Comparison of ENCODE assay signal across 10 cellular contexts in the genomic region with DNA sequence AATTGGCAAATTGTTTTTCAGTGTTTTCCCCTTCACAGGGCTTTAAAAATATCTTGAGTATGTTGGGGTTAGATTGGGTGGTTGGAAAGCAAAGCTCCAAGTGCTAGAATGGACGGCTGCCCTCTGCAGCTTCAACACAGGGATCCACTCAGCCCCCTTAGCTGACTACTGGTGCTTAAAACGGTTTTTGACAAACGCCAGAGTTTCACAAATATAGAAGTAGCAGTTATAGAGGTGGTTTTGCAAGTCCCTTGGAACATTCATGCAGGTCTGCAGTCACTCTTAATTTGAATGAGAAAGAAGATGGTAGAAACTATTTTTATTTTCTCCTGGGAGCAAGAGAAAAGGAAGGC.
DNase-seq lines count a peak whose midpoint lies in the region; ATAC-seq, FAIRE-seq and TF ChIP-seq lines count a peak whose summit lies in the region.
"Had no signal": no experiment of that assay in that cellular context is flagged by ENCODE, and none has a peak within 500 bp of the region (broad histone marks: within the 10 kb centered on the region; RNA-seq: fewer than 3 reads in every experiment).

No MANE protein-coding gene starts in this region.

- no peaks in the 10 kb centered on the region; a peak in 1 of 5 replicates for H3K27me3 ChIP-seq in K562 (ENCODE audit: control insufficient read depth in 2 of 2, insufficient read depth in 2 of 2, low read length in 2 of 2)
- no peaks in the 10 kb centered on the region for H3K27me3 ChIP-seq in stomach

- no peak for TF ChIP-seq CTCF in HFFc6 (IDR thresholded peaks at IDR 0.05)
- no peak for TF ChIP-seq CTCF in K562 (IDR thresholded peaks at IDR 0.05 in 2 of 3, conservative IDR thresholded peaks at IDR 0.05 in 1 of 3; ENCODE audit: insufficient read depth in 2 of 3, low read depth in 1 of 3, low read length in 3 of 3)
- no peak for TF ChIP-seq CTCF in mesothelial cell of epicardium (IDR thresholded peaks at IDR 0.05; ENCODE audit: unreplicated experiment)
- TF ChIP-seq CTCF in stomach (IDR thresholded peaks at IDR 0.05) = no peak

- H3K4me1 Mint-ChIP-seq in HFFc6 (ENCODE audit: low read depth) = peaks cover 86% of the 10 kb centered on the region
- peaks cover 59% of the 10 kb centered on the region for H3K4me1 Mint-ChIP-seq in mesothelial cell of epicardium

- BruUV-seq in K562 (replicated peaks; lab: Mats Ljungman, UMichigan) = no TSS peak

- no peaks in the 10 kb centered on the region for H4K20me1 ChIP-seq in K562 (replicated peaks; ENCODE audit: control insufficient read depth, insufficient read depth, low read length)

- no peak for TF ChIP-seq RAD21 in K562 (CRISPR knock-in tag; conservative IDR thresholded peaks at IDR 0.05 in 1 of 2, IDR thresholded peaks at IDR 0.05 in 1 of 2)

- no peak for FAIRE-seq in K562 (lab: Jason Lieb, UNC)
- FAIRE-seq: D721Med had no signal

- DNase-seq in ACHN (peak; percentile 23), HFFc6 (no peak), K562 (ENCODE audit: extremely low read depth in 1 of 4, low spot score in 3 of 4) (no peak), mesothelial cell of epicardium (ENCODE audit: low spot score in 2 of 2, unreplicated experiment in 2 of 2) (no peak), stomach (no peak), OCI-M1 (lab: John Stamatoyannopoulos, UW) (no peak), left colon (no peak)
- DNase-seq: activated naive CD8-positive, alpha-beta T cell treated with anti-CD3 and anti-CD28 coated beads, Interleukin-2, amount 10 ng/mL, durations not matched to agents 7 days and 5 days had no signal

- TF ChIP-seq EP300 in K562 (IDR thresholded peaks at IDR 0.05; ENCODE audit: low read length) (no peak), stomach (IDR thresholded peaks at IDR 0.05) (no peak)

- H3K4me3 Mint-ChIP-seq in HFFc6 = peak overlapping the region; percentile 91
- peak overlapping the region; percentile 59 for H3K4me3 Mint-ChIP-seq in mesothelial cell of epicardium
- H3K4me3 Mint-ChIP-seq: activated naive CD8-positive, alpha-beta T cell treated with anti-CD3 and anti-CD28 coated beads, Interleukin-2, amount 10 ng/mL, durations not matched to agents 7 days and 5 days had no signal

- POLR2A ChIA-PET in K562 (lab: Yijun Ruan, JAX) = interaction anchor here (0.8 to 2.1 kb wide), 4 partner anchors 10 to 83 kb away, joined by 3 to 12 read pairs (median 4); no protein-coding TSS in a partner anchor

- no peak overlapping the region for H2AFZ ChIP-seq in K562 (ENCODE audit: low read depth, low read length)

- ATAC-seq in K562 (peak; percentile 60), left colon (no peak), GM21423 (IDR thresholded peaks at IDR 0.05; ENCODE audit: unreplicated experiment) (no peak)

- no peak overlapping the region for H3K9ac ChIP-seq in K562 (ENCODE audit: insufficient read depth in 1 of 2, low read depth in 2 of 2, low read length in 2 of 2)

- no peaks in the 10 kb centered on the region for H3K36me3 ChIP-seq in K562 (ENCODE audit: control insufficient read depth, insufficient read depth, low read length)
- H3K36me3 ChIP-seq in stomach = no peaks in the 10 kb centered on the region

- intact Hi-C loops in K562 (cut with micrococcal nuclease) (no loop called here), stomach (cut with DNase I; ENCODE audit: low total_unique reads) (no loop called here), left colon (cut with DNase I, micrococcal nuclease) (no loop called here)

- H3K9me1 ChIP-seq in K562 (ENCODE audit: control insufficient read depth, insufficient read depth, low read length) = no peaks in the 10 kb centered on the region

- TF ChIP-seq POLR2A in K562 (conservative IDR thresholded peaks at IDR 0.05) (no peak), stomach (IDR thresholded peaks at IDR 0.05) (no peak)

- in situ Hi-C loops in ACHN (cut with HindIII; ENCODE audit: low pct_ligation_motif_present, low pct_unique_long_range_greater_than_20kb, low sequenced_read_pairs) = no loop called here
- in situ Hi-C loops in K562 (cut with MboI) = no loop called here

- H3K27me3 Mint-ChIP-seq in HFFc6 (ENCODE audit: insufficient read depth) (no peaks in the 10 kb centered on the region), mesothelial cell of epicardium (ENCODE audit: low read depth) (no peaks in the 10 kb centered on the region)
- H3K27me3 Mint-ChIP-seq: activated naive CD8-positive, alpha-beta T cell treated with anti-CD3 and anti-CD28 coated beads, Interleukin-2, amount 10 ng/mL, durations not matched to agents 7 days and 5 days had no signal

- no peaks in the 10 kb centered on the region for H3K36me3 Mint-ChIP-seq in HFFc6 (ENCODE audit: low read depth)
- H3K36me3 Mint-ChIP-seq in mesothelial cell of epicardium = no peaks in the 10 kb centered on the region
- H3K36me3 Mint-ChIP-seq: activated naive CD8-positive, alpha-beta T cell treated with anti-CD3 and anti-CD28 coated beads, Interleukin-2, amount 10 ng/mL, durations not matched to agents 7 days and 5 days had no signal

- H3K4me3 ChIP-seq in K562 (no peak overlapping the region), stomach (no peak overlapping the region)

- no peaks in the 10 kb centered on the region for H3K9me3 Mint-ChIP-seq in HFFc6
- no peaks in the 10 kb centered on the region for H3K9me3 Mint-ChIP-seq in mesothelial cell of epicardium
- H3K9me3 Mint-ChIP-seq: activated naive CD8-positive, alpha-beta T cell treated with anti-CD3 and anti-CD28 coated beads, Interleukin-2, amount 10 ng/mL, durations not matched to agents 7 days and 5 days had no signal

- no peaks in the 10 kb centered on the region for H3K9me3 ChIP-seq in K562 (replicated peaks; ENCODE audit: control insufficient read depth, insufficient read depth, low read depth, low read length)
- no peaks in the 10 kb centered on the region for H3K9me3 ChIP-seq in stomach

- no peak overlapping the region for H3K4me2 ChIP-seq in K562 (ENCODE audit: insufficient read depth, low read length)

- CTCF ChIA-PET in K562 (lab: Yijun Ruan, JAX; ENCODE audit: low intra/inter-chr PET ratio) = no interaction called here

- peak overlapping the region; percentile 98 for H3K27ac Mint-ChIP-seq in HFFc6
- peak overlapping the region; percentile 97 for H3K27ac Mint-ChIP-seq in mesothelial cell of epicardium
- H3K27ac Mint-ChIP-seq: activated naive CD8-positive, alpha-beta T cell treated with anti-CD3 and anti-CD28 coated beads, Interleukin-2, amount 10 ng/mL, durations not matched to agents 7 days and 5 days had no signal

- H3K4me1 ChIP-seq in K562 (replicated peaks in 1 of 2; ENCODE audit: control insufficient read depth in 2 of 2, insufficient read depth in 2 of 2, low read length in 2 of 2) (peaks cover 7 to 11% of the 10 kb centered on the region in 2 experiments; a peak in 3 of 5 replicates), stomach (peaks cover 29 to 87% (median 55%) of the 10 kb centered on the region in 4 donors)

- H3K27ac ChIP-seq in K562 (ENCODE audit: extremely low read depth, low read depth, low read length) = no peak overlapping the region
- H3K27ac ChIP-seq in stomach = peak overlapping the region in 1 of 5 donors; percentile 9

- 18% methylated on average over 3 of the region's 3 CpGs for WGBS in K562 (ENCODE audit: insufficient coverage, low coverage, missing lambda C conversion rate)
- 41 to 69% (median 54%) methylated on average over 3 of the region's 3 CpGs for WGBS in stomach, 5 donors

- H3K79me2 ChIP-seq in K562 (ENCODE audit: control insufficient read depth, insufficient read depth, low read length) = peaks cover 51% of the 10 kb centered on the region
